Comparison of ENCODE assay signal across 8 cellular contexts in genomic region chr22:34111210-34111824, GRCh38.
DNase-seq lines count a peak whose midpoint lies in the region; ATAC-seq and TF ChIP-seq lines count a peak whose summit lies in the region.

No MANE protein-coding gene starts in this region.

- peak; percentile 48 for DNase-seq in SK-N-SH
- no peak for DNase-seq in IMR-90
- peak; percentile 9 for DNase-seq in activated CD8-positive, alpha-beta T cell treated with anti-CD3 and anti-CD28 coated beads for 36 hours
- peak; percentile 24 for DNase-seq in hepatic stellate cell (ENCODE audit: low spot score)
- peak; percentile 10 for DNase-seq in stimulated activated CD4-positive, alpha-beta T cell treated with anti-CD3 and anti-CD28 coated beads, Interleukin-4, amount 100 ng/mL, for 24 hours

- peak; percentile 53 for TF ChIP-seq RAD21 in SK-N-SH (IDR thresholded peaks at IDR 0.05; ENCODE audit: low read length)
- peak; percentile 36 for TF ChIP-seq RAD21 in IMR-90 (IDR thresholded peaks at IDR 0.05; ENCODE audit: low read length)

- H3K79me2 ChIP-seq in SK-N-SH (ENCODE audit: insufficient read depth), result no peaks in the 10 kb centered on the region

- H3K79me1 ChIP-seq in IMR-90 (ENCODE audit: low read depth in 1 of 2, low read length in 2 of 2), result no peaks in the 10 kb centered on the region

- H3K4me2 ChIP-seq in SK-N-SH (no peak overlapping the region), IMR-90 (ENCODE audit: low read depth, low read length) (no peak overlapping the region)

- no peak overlapping the region for H2AFZ ChIP-seq in SK-N-SH (ENCODE audit: low read depth)
- no peak overlapping the region for H2AFZ ChIP-seq in IMR-90 (replicated peaks; ENCODE audit: low read length, poor library complexity)

- no peak overlapping the region for H3K27ac Mint-ChIP-seq in activated CD8-positive, alpha-beta T cell treated with anti-CD3 and anti-CD28 coated beads for 36 hours

- no TSS peak for BruUV-seq in IMR-90 (replicated peaks; lab: Mats Ljungman, UMichigan)

- intact Hi-C loops in IMR-90 (cut with micrococcal nuclease), result loop anchor here (1.0 to 5.0 kb wide), 3 partner anchors 189 to 809 kb away; no protein-coding TSS in a partner anchor
- intact Hi-C loops in activated CD8-positive, alpha-beta T cell treated with anti-CD3 and anti-CD28 coated beads for 36 hours (cut with micrococcal nuclease), result no loop called here

- no peaks in the 10 kb centered on the region for H3F3A ChIP-seq in SK-N-SH (replicated peaks; ENCODE audit: insufficient read depth)

- H3K9me3 ChIP-seq in SK-N-SH, result no peaks in the 10 kb centered on the region
- H3K9me3 ChIP-seq in IMR-90 (ENCODE audit: control insufficient read depth, insufficient read depth, low read length), result peaks cover 22% of the 10 kb centered on the region

- H4K20me1 ChIP-seq in SK-N-SH (ENCODE audit: insufficient read depth) (no peaks in the 10 kb centered on the region), IMR-90 (ENCODE audit: insufficient read depth, low read length) (no peaks in the 10 kb centered on the region)

- H4K5ac ChIP-seq in IMR-90 (ENCODE audit: low read depth, low read length), result no peak overlapping the region

- H3K27ac ChIP-seq in SK-N-SH (ENCODE audit: low read depth in 2 of 2, low read length in 1 of 2) (no peak overlapping the region), IMR-90 (ENCODE audit: insufficient read depth, low read length) (no peak overlapping the region)

- no peak overlapping the region for H2BK120ac ChIP-seq in IMR-90 (ENCODE audit: low read depth, low read length)

- no peaks in the 10 kb centered on the region for H3K9me1 ChIP-seq in IMR-90 (ENCODE audit: insufficient read depth, low read length)

- CTCF ChIA-PET in SK-N-SH (lab: Yijun Ruan, JAX), result interaction anchor here (0.5 to 3.9 kb wide), 30 partner anchors 9 to 1062 kb away, joined by 3 to 40 read pairs (median 4); no protein-coding TSS in a partner anchor
- CTCF ChIA-PET in IMR-90 (lab: Yijun Ruan, JAX), result interaction anchor here (0.7 to 1.1 kb wide), 2 partner anchors 9 to 29 kb away, joined by 3 read pairs; no protein-coding TSS in a partner anchor
- CTCF ChIA-PET in activated CD8-positive, alpha-beta T cell treated with anti-CD3 and anti-CD28 coated beads for 36 hours (lab: Charles Lee), result interaction anchor here (0.9 to 1.4 kb wide), 3 partner anchors 15 to 27 kb away, joined by 3 to 4 read pairs (median 3); no protein-coding TSS in a partner anchor

- TF ChIP-seq POLR2A in IMR-90 (IDR thresholded peaks at IDR 0.05; ENCODE audit: low read depth, low read length), result no peak

- H3K18ac ChIP-seq in IMR-90 (ENCODE audit: low read depth, low read length), result no peak overlapping the region

- H3K36me3 Mint-ChIP-seq in activated CD8-positive, alpha-beta T cell treated with anti-CD3 and anti-CD28 coated beads for 36 hours (ENCODE audit: low read depth), result no peaks in the 10 kb centered on the region

- H2BK15ac ChIP-seq in IMR-90 (ENCODE audit: low read depth, low read length), result no peak overlapping the region

- H3K9me2 ChIP-seq in SK-N-SH, result no peaks in the 10 kb centered on the region

- H3K27me3 ChIP-seq in SK-N-SH (ENCODE audit: insufficient read depth) (no peaks in the 10 kb centered on the region), IMR-90 (ENCODE audit: control insufficient read depth, insufficient read depth, low read length) (no peaks in the 10 kb centered on the region)

- no peak overlapping the region for H3K14ac ChIP-seq in IMR-90 (replicated peaks; ENCODE audit: low read depth, low read length)

- no peak overlapping the region for H3K4me3 Mint-ChIP-seq in activated CD8-positive, alpha-beta T cell treated with anti-CD3 and anti-CD28 coated beads for 36 hours

- H2AK9ac ChIP-seq in IMR-90 (replicated peaks; ENCODE audit: low read depth, low read length, poor library complexity), result no peak overlapping the region

- H3K4me1 ChIP-seq in SK-N-SH (ENCODE audit: control insufficient read depth in 1 of 2, insufficient read depth in 2 of 2, low read depth in 1 of 2, low read length in 1 of 2), result no peaks in the 10 kb centered on the region
- no peaks in the 10 kb centered on the region for H3K4me1 ChIP-seq in IMR-90 (ENCODE audit: control insufficient read depth, insufficient read depth, low read length)

- H3K4me3 ChIP-seq in SK-N-SH (ENCODE audit: low read depth in 2 of 2, low read length in 1 of 2) (no peak overlapping the region; a peak in 1 of 4 replicates), IMR-90 (ENCODE audit: insufficient read depth, low read depth, low read length) (no peak overlapping the region)

- no peak for TF ChIP-seq EP300 in SK-N-SH (IDR thresholded peaks at IDR 0.05; ENCODE audit: borderline replicate concordance in 1 of 2, low read depth in 1 of 2, low read length in 1 of 2)

- H3K4me1 Mint-ChIP-seq in activated CD8-positive, alpha-beta T cell treated with anti-CD3 and anti-CD28 coated beads for 36 hours (ENCODE audit: low read depth), result no peaks in the 10 kb centered on the region

- TF ChIP-seq CTCF in SK-N-SH (IDR thresholded peaks at IDR 0.05), result peak; percentile 53
- peak; percentile 41 for TF ChIP-seq CTCF in IMR-90 (conservative IDR thresholded peaks at IDR 0.05; ENCODE audit: low read depth, low read length)
- TF ChIP-seq CTCF in activated CD8-positive, alpha-beta T cell treated with anti-CD3 and anti-CD28 coated beads for 36 hours (IDR thresholded peaks at IDR 0.05), result peak; percentile 68

- no peak overlapping the region for H3K23ac ChIP-seq in IMR-90 (ENCODE audit: low read depth, low read length)

- POLR2A ChIA-PET in SK-N-SH (lab: Yijun Ruan, JAX), result no interaction called here
- POLR2A ChIA-PET in IMR-90 (lab: Charles Lee; ENCODE audit: unreplicated experiment), result no interaction called here
- POLR2A ChIA-PET in activated CD8-positive, alpha-beta T cell treated with anti-CD3 and anti-CD28 coated beads for 36 hours (lab: Charles Lee), result no interaction called here

- no peak overlapping the region for H3K4ac ChIP-seq in IMR-90 (ENCODE audit: low read depth, low read length)

- H4K91ac ChIP-seq in IMR-90 (ENCODE audit: insufficient read depth, low read depth, low read length), result no peak overlapping the region

- H3K36me3 ChIP-seq in SK-N-SH (replicated peaks in 1 of 2; ENCODE audit: control insufficient read depth in 1 of 2, insufficient read depth in 2 of 2, low read length in 1 of 2) (no peaks in the 10 kb centered on the region), IMR-90 (ENCODE audit: control insufficient read depth, insufficient read depth, low read length) (no peaks in the 10 kb centered on the region)

- H3K56ac ChIP-seq in IMR-90 (ENCODE audit: extremely low read depth, insufficient read depth, low read length), result no peak overlapping the region

- in situ Hi-C loops in IMR-90 (cut with MboI; ENCODE audit: low sequenced_read_pairs), result no loop called here

- H4K8ac ChIP-seq in IMR-90 (ENCODE audit: low read depth in 2 of 2, low read length in 2 of 2), result no peak overlapping the region

- no peak overlapping the region for H2BK20ac ChIP-seq in IMR-90 (ENCODE audit: low read depth, low read length)

- ATAC-seq in SK-N-SH treated with all-trans-retinoic acid at 6 μM for 48 hours, result no peak
- ATAC-seq in IMR-90 (ENCODE audit: low read depth), result peak; percentile 77
- no peak for ATAC-seq in activated CD8-positive, alpha-beta T cell treated with anti-CD3 and anti-CD28 coated beads for 36 hours
- no peak for ATAC-seq in HG03442 (IDR thresholded peaks at IDR 0.05; ENCODE audit: unreplicated experiment)
- ATAC-seq in GM21529 (IDR thresholded peaks at IDR 0.05; ENCODE audit: unreplicated experiment), result no peak

- dilution Hi-C loops in IMR-90 (cut with HindIII; ENCODE audit: low sequenced_read_pairs, unreplicated experiment), result no loop called here

- no peak overlapping the region for H2BK5ac ChIP-seq in IMR-90 (ENCODE audit: low read depth, low read length, poor library complexity, severe bottlenecking)

- H3K27me3 Mint-ChIP-seq in activated CD8-positive, alpha-beta T cell treated with anti-CD3 and anti-CD28 coated beads for 36 hours, result no peaks in the 10 kb centered on the region

- no peaks in the 10 kb centered on the region for H3K9me3 Mint-ChIP-seq in activated CD8-positive, alpha-beta T cell treated with anti-CD3 and anti-CD28 coated beads for 36 hours

- H3K9ac ChIP-seq in SK-N-SH, result no peak overlapping the region
- H3K9ac ChIP-seq in IMR-90 (ENCODE audit: low read depth, low read length), result no peak overlapping the region

- 0% methylated on average over 7 of the region's 7 CpGs for WGBS in SK-N-SH (ENCODE audit: low lambda C conversion rate)
- WGBS in IMR-90 (ENCODE audit: extremely low coverage in 2 of 2, insufficient read length in 1 of 2), 2 experiments, result no CpG with 5 or more reads among the region's 7 CpGs

- H2AK5ac ChIP-seq in IMR-90 (ENCODE audit: low read depth, low read length), result no peak overlapping the region

TF ChIP-seq in SK-N-SH, 30 proteins besides CTCF, POLR2A, EP300 and RAD21:
- TF ChIP-seq SMC3 (IDR thresholded peaks at IDR 0.05; ENCODE audit: low read depth, low read length), result peak; percentile 39; the same call in 1 of the 2 replicates
- no peak for TF ChIP-seq JUND (IDR thresholded peaks at IDR 0.05)
- no peak for TF ChIP-seq FOSL2 (IDR thresholded peaks at IDR 0.05; ENCODE audit: borderline replicate concordance, low read depth)

TF ChIP-seq in SK-N-SH treated with all-trans-retinoic acid at 6 μM for 48 hours, 23 proteins besides CTCF, POLR2A, EP300 and RAD21 (continues in another document):
- TF ChIP-seq TOX (CRISPR knock-in tag; IDR thresholded peaks at IDR 0.05; ENCODE audit: borderline replicate concordance), result no peak
- no peak for TF ChIP-seq GLIS3 (CRISPR knock-in tag; IDR thresholded peaks at IDR 0.05)
- TF ChIP-seq ZNF8 (CRISPR knock-in tag; IDR thresholded peaks at IDR 0.05), result no peak

TF ChIP-seq in IMR-90, 13 proteins besides CTCF, POLR2A, EP300 and RAD21:
- TF ChIP-seq MAFK (IDR thresholded peaks at IDR 0.05; ENCODE audit: low read depth, low read length) (no peak), SMC3 (IDR thresholded peaks at IDR 0.05; ENCODE audit: low read depth, low read length) (peak; percentile 34; the same call in 1 of the 2 replicates)
TF ChIP-seq in IMR-90: peak in this region for 1.
